Comparison of ENCODE assay signal across 12 cellular contexts in the genomic region with DNA sequence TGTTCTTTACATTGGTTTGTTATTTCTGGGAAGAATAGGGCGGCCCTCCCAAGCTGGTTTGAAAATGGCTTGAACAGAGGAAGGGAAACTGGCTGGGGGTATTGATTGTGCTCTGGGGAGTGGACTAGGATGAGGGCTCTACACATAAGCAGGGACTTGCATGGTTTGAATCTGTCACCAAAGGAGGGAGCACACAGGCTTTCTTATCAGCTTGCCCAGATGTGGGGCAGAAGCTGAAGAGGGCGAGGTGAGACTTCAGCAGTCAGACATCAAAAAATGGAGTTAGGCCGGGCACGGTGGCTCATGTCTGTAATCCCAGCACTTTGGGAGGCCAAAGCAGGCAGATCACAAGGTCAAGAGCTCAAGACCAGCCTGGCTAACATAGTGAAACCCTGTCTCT. TPM values are rescaled to one million over a fixed set of nuclear protein-coding genes. Genes with fewer than 3 reads are reported as not detected.
DNase-seq lines count a peak whose midpoint lies in the region; ATAC-seq, FAIRE-seq and TF ChIP-seq lines count a peak whose summit lies in the region.
"Had no signal": no experiment of that assay in that cellular context is flagged by ENCODE, and none has a peak within 500 bp of the region (broad histone marks: within the 10 kb centered on the region; RNA-seq: fewer than 3 reads in every experiment).

No MANE protein-coding gene starts in this region.

- H3K4me1 Mint-ChIP-seq in CD8-positive, alpha-beta T cell (ENCODE audit: low read depth) = peaks cover 6% of the 10 kb centered on the region

- H3K4me3 ChIP-seq in CD8-positive, alpha-beta T cell (ENCODE audit: low read depth, low read length) = no peak overlapping the region
- H3K4me3 ChIP-seq in pancreas (no peak overlapping the region), body of pancreas (no peak overlapping the region)
- H3K4me3 ChIP-seq: SK-N-MC, upper lobe of left lung had no signal

- no peaks in the 10 kb centered on the region for H3K9me3 ChIP-seq in CD8-positive, alpha-beta T cell (ENCODE audit: low read length)
- H3K9me3 ChIP-seq in pancreas (no peaks in the 10 kb centered on the region), body of pancreas (no peaks in the 10 kb centered on the region)
- H3K9me3 ChIP-seq: upper lobe of left lung had no signal

- CTCF ChIA-PET in CD8-positive, alpha-beta T cell (lab: Charles Lee) = no interaction called here

- no peak for TF ChIP-seq CTCF in CD8-positive, alpha-beta T cell (IDR thresholded peaks at IDR 0.05)
- TF ChIP-seq CTCF in pancreas (IDR thresholded peaks at IDR 0.05) (no peak), body of pancreas (IDR thresholded peaks at IDR 0.05) (no peak)

- no peak overlapping the region for H3K4me3 Mint-ChIP-seq in CD8-positive, alpha-beta T cell
- H3K4me3 Mint-ChIP-seq: activated CD4-positive, alpha-beta memory T cell treated with anti-CD3 and anti-CD28 coated beads, Interleukin-2, amount 10 ng/mL, durations not matched to agents 7 days and 5 days had no signal

- DNase-seq in OCI-M1 (lab: John Stamatoyannopoulos, UW) (peak; percentile 87), pancreas (no peak), body of pancreas (no peak)
- no peak for DNase-seq in CD8-positive, alpha-beta T cell
- DNase-seq in stimulated activated CD4-positive, alpha-beta T cell treated with anti-CD3 and anti-CD28 coated beads, Interleukin-2, amount 100 ng/mL, for 24 hours = no peak
- DNase-seq: activated CD4-positive, alpha-beta memory T cell treated with anti-CD3 and anti-CD28 coated beads, Interleukin-2, amount 10 ng/mL, durations not matched to agents 7 days and 5 days; head of caudate nucleus; upper lobe of left lung had no signal

- no peaks in the 10 kb centered on the region for H3K36me3 Mint-ChIP-seq in CD8-positive, alpha-beta T cell

- peaks cover 26% of the 10 kb centered on the region for H3K27me3 Mint-ChIP-seq in CD8-positive, alpha-beta T cell (ENCODE audit: low read depth)

- peak; percentile 28 for ATAC-seq in GM18498 (IDR thresholded peaks at IDR 0.05; ENCODE audit: unreplicated experiment)
- ATAC-seq in GM21360 (IDR thresholded peaks at IDR 0.05; ENCODE audit: unreplicated experiment) = peak; percentile 19
- peak; percentile 23 for ATAC-seq in HG02943 (IDR thresholded peaks at IDR 0.05; ENCODE audit: low read depth, unreplicated experiment)
- ATAC-seq in CD8-positive, alpha-beta T cell = no peak
- no peak for ATAC-seq in pancreas
- ATAC-seq in body of pancreas = no peak

- no peaks in the 10 kb centered on the region for H3K9me3 Mint-ChIP-seq in CD8-positive, alpha-beta T cell
- H3K9me3 Mint-ChIP-seq: activated CD4-positive, alpha-beta memory T cell treated with anti-CD3 and anti-CD28 coated beads, Interleukin-2, amount 10 ng/mL, durations not matched to agents 7 days and 5 days had no signal

- FAIRE-seq in pancreas (lab: Jason Lieb, UNC) = no peak

- H3K4me1 ChIP-seq in CD8-positive, alpha-beta T cell (ENCODE audit: insufficient read depth, low read length) = no peaks in the 10 kb centered on the region
- H3K4me1 ChIP-seq in pancreas (no peaks in the 10 kb centered on the region), body of pancreas (no peaks in the 10 kb centered on the region)
- H3K4me1 ChIP-seq: upper lobe of left lung had no signal

- intact Hi-C loops in CD8-positive, alpha-beta T cell (cut with DNase I, micrococcal nuclease) = no loop called here
- intact Hi-C loops in pancreas (cut with DNase I) = no loop called here
- intact Hi-C loops in body of pancreas (cut with DNase I) = no loop called here

- POLR2A ChIA-PET in CD8-positive, alpha-beta T cell (lab: Charles Lee) = no interaction called here

- H3K27ac Mint-ChIP-seq in CD8-positive, alpha-beta T cell = no peak overlapping the region
- H3K27ac Mint-ChIP-seq: activated CD4-positive, alpha-beta memory T cell treated with anti-CD3 and anti-CD28 coated beads, Interleukin-2, amount 10 ng/mL, durations not matched to agents 7 days and 5 days had no signal

- no peaks in the 10 kb centered on the region for H3K27me3 ChIP-seq in CD8-positive, alpha-beta T cell (ENCODE audit: insufficient read depth, low read length)
- H3K27me3 ChIP-seq in pancreas (no peaks in the 10 kb centered on the region), body of pancreas (no peaks in the 10 kb centered on the region)
- H3K27me3 ChIP-seq: upper lobe of left lung had no signal

- no peak for TF ChIP-seq POLR2A in body of pancreas (IDR thresholded peaks at IDR 0.05)

- H3K36me3 ChIP-seq in CD8-positive, alpha-beta T cell (ENCODE audit: insufficient read depth, low read length) = no peaks in the 10 kb centered on the region
- H3K36me3 ChIP-seq in pancreas = no peaks in the 10 kb centered on the region
- no peaks in the 10 kb centered on the region for H3K36me3 ChIP-seq in body of pancreas (replicated peaks in 1 of 2; ENCODE audit: insufficient read depth in 1 of 2, low read depth in 2 of 2)
- H3K36me3 ChIP-seq: upper lobe of left lung had no signal

- WGBS in pancreas, 2 donors = 59 to 71% methylated on average over 4 of the region's 4 CpGs
- WGBS in body of pancreas, 2 donors = 53 to 73% methylated on average over 4 of the region's 4 CpGs

- no peak overlapping the region for H3K27ac ChIP-seq in CD8-positive, alpha-beta T cell (ENCODE audit: low read depth, low read length)
- H3K27ac ChIP-seq in pancreas (no peak overlapping the region), body of pancreas (no peak overlapping the region)
- H3K27ac ChIP-seq: SK-N-MC, upper lobe of left lung had no signal

RNA-seq across cellular contexts. Expression of gene RAB12, which starts 7.2 kb away (rescaled TPM):
- total RNA-seq in CD8-positive, alpha-beta T cell = 10 to 100 TPM; 20.2 to 20.9 TPM
- total RNA-seq in pancreas = 10 to 100 TPM in 3 of 6 donors, 1 to 10 TPM in 3; 7.1 to 15.3 (median 10.3) TPM
- polyA plus RNA-seq in pancreas = 10 to 100 TPM; 14.0 to 23.2 TPM
- total RNA-seq in body of pancreas = 10 to 100 TPM; 18.9 to 26.7 TPM

Comparison
In these comparisons a context has a peak if more than half of its experiments do, and no peak if none do; other contexts are left out.
1. ATAC-seq: peak in GM18498 (single experiment), GM21360 (single experiment) and HG02943 (single experiment); none in CD8-positive, alpha-beta T cell (single experiment), pancreas (0 of 4) and body of pancreas (single experiment).